Comparison of ENCODE assay signal across 9 cellular contexts in the genomic region with DNA sequence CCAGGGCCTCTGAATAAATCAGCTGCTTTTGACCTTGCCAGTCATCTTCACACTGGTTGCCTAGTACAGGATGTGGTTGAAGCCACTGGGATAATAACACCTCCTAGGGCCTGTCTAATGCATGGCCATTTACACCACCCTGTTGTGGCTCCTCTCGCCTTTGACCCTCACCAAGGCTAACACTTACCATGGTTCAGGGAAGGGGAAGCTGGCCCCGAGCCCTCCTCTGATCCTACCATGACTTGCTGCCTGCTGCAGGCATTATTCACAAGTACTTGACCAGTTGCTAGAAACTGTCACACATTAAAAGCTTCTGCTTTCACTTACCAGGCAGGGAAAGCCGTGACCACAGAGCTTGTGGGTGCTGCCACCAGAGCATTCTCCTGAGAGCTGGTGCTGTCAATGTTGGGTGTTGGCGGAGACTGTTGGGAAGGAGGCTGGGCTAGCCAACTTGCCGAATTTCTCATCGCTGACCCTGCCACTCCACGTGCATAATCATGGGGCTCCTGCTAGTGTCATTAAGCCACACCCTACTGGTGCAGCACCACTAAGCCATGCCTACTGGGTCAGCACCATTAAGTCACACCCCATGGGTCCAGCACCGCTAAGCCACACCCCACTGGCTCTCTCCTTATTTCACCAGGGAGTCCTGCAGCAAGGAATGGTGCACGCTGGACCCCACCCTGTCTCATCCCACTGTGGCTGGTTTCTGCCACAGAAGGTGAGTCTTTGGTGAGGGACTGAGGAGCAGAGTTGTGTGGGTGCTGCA. TPM values are rescaled to one million over a fixed set of nuclear protein-coding genes. Genes with fewer than 3 reads are reported as not detected.
DNase-seq lines count a peak whose midpoint lies in the region; ATAC-seq, FAIRE-seq and TF ChIP-seq lines count a peak whose summit lies in the region.
"Had no signal": no experiment of that assay in that cellular context is flagged by ENCODE, and none has a peak within 500 bp of the region (broad histone marks: within the 10 kb centered on the region; RNA-seq: fewer than 3 reads in every experiment).

No MANE protein-coding gene starts in this region.

- no peak for FAIRE-seq in pancreas (lab: Jason Lieb, UNC)
- FAIRE-seq in frontal cortex (lab: Jason Lieb, UNC), result no peak

- peaks cover 0 to 14% (median 9%) of the 10 kb centered on the region in 4 donors for H3K4me1 ChIP-seq in Peyer's patch
- peaks cover 8 to 19% (median 13%) of the 10 kb centered on the region in 3 donors for H3K4me1 ChIP-seq in pancreas
- H3K4me1 ChIP-seq in ovary (ENCODE audit: insufficient read depth), result no peaks in the 10 kb centered on the region

- WGBS in pancreas, 2 donors, result 86 to 89% methylated on average over 9 of the region's 9 CpGs
- 88 to 96% (median 90%) methylated on average over 9 of the region's 9 CpGs for WGBS in ovary, 3 donors

- H3K9me3 ChIP-seq in Peyer's patch (no peaks in the 10 kb centered on the region), pancreas (no peaks in the 10 kb centered on the region), ovary (no peaks in the 10 kb centered on the region)

- TF ChIP-seq EP300 in ovary (IDR thresholded peaks at IDR 0.05), result no peak

- H3K36me3 ChIP-seq in Peyer's patch, result no peaks in the 10 kb centered on the region
- no peaks in the 10 kb centered on the region for H3K36me3 ChIP-seq in pancreas
- no peaks in the 10 kb centered on the region for H3K36me3 ChIP-seq in ovary

- no peak for TF ChIP-seq POLR2A in Peyer's patch (IDR thresholded peaks at IDR 0.05)
- TF ChIP-seq POLR2A in ovary (IDR thresholded peaks at IDR 0.05), result no peak

- no peaks in the 10 kb centered on the region for H3K27me3 ChIP-seq in Peyer's patch
- no peaks in the 10 kb centered on the region for H3K27me3 ChIP-seq in pancreas
- no peaks in the 10 kb centered on the region for H3K27me3 ChIP-seq in ovary

- peak; percentile 26 to 29 for ATAC-seq in activated CD4-positive, CD25-positive, alpha-beta regulatory T cell treated with anti-CD3 and anti-CD28 coated beads, Interleukin-2, amount 50 U/mL, for 24 hours
- ATAC-seq in HG02943 (IDR thresholded peaks at IDR 0.05; ENCODE audit: low read depth, unreplicated experiment) (peak; percentile 72), pancreas (peak in 3 of 4 donors; percentile 13 to 18 (median 15))

- intact Hi-C loops in pancreas (cut with DNase I), result no loop called here
- intact Hi-C loops in ovary (cut with DNase I), result no loop called here

- no peak overlapping the region for H3K4me3 ChIP-seq in Peyer's patch
- no peak overlapping the region for H3K4me3 ChIP-seq in pancreas
- no peak overlapping the region for H3K4me3 ChIP-seq in ovary

- H3K27ac ChIP-seq in Peyer's patch (peak overlapping the region in 3 of 4 donors; percentile 30 to 47 (median 42)), pancreas (no peak overlapping the region), ovary (no peak overlapping the region)

- DNase-seq in activated CD4-positive, CD25-positive, alpha-beta regulatory T cell (lab: John Stamatoyannopoulos, UW), result no peak
- DNase-seq in Peyer's patch (peak in 2 of 3 donors; percentile 73 to 76), pancreas (no peak), frontal cortex (ENCODE audit: low spot score in 2 of 2) (no peak), DMS 273 treated with DMSO at 0.1 percent for 48 hours (lab: John Stamatoyannopoulos, UW) (no peak), ovary (no peak)
- DNase-seq: IMR-90 had no signal

- TF ChIP-seq CTCF in Peyer's patch (IDR thresholded peaks at IDR 0.05), result no peak
- no peak for TF ChIP-seq CTCF in pancreas (IDR thresholded peaks at IDR 0.05)
- TF ChIP-seq CTCF in ovary (IDR thresholded peaks at IDR 0.05), result no peak

RNA-seq across cellular contexts. Expression of a gene that starts 47.0 kb away (rescaled TPM):
- 10 to 100 TPM; 11.0 to 32.2 (median 14.2) TPM for total RNA-seq in Peyer's patch
- 10 to 100 TPM; 10.1 to 18.2 (median 12.2) TPM for total RNA-seq in pancreas
- 10 to 100 TPM; 20.0 to 27.1 TPM for polyA plus RNA-seq in pancreas
- 54.2 TPM for total RNA-seq in frontal cortex
- total RNA-seq in ovary, result 10 to 100 TPM in 6 of 7 donors, 1 to 10 TPM in 1; 8.1 to 31.0 (median 21.2) TPM
- polyA plus RNA-seq in ovary, result 10 to 100 TPM in 1 of 2 donors, 1 to 10 TPM in 1; 7.2 to 13.0 TPM

Comparison
In these comparisons a context has a peak if more than half of its experiments do, and no peak if none do; other contexts are left out.
1. ATAC-seq: peak in every context shown above with its lines; median percentile 72 in HG02943; 28 in activated CD4-positive, CD25-positive, alpha-beta regulatory T cell treated with anti-CD3 and anti-CD28 coated beads, Interleukin-2, amount 50 U/mL, for 24 hours; 15 in pancreas.
2. DNase-seq: peak in Peyer's patch (2 of 3); none in activated CD4-positive, CD25-positive, alpha-beta regulatory T cell (0 of 4), pancreas (0 of 6), frontal cortex (0 of 2), DMS 273 treated with DMSO at 0.1 percent for 48 hours (single experiment) and ovary (0 of 5).
3. H3K27ac ChIP-seq: peak in Peyer's patch (3 of 4); none in pancreas (0 of 4) and ovary (0 of 2).